1 cellular context compared by ENCODE assay signal in genomic region chr2:9207641-9208301, GRCh38.
TF ChIP-seq lines count a peak whose summit lies in the region.

No MANE protein-coding gene starts in this region.

TF ChIP-seq in HepG2, 621 proteins besides CTCF, POLR2A, EP300 and RAD21 (continued from another document):
- TF ChIP-seq PRDM10 (CRISPR knock-in tag; IDR thresholded peaks at IDR 0.05; ENCODE audit: low read depth) (no peak), TEF (CRISPR knock-in tag; IDR thresholded peaks at IDR 0.05) (no peak), ZBTB2 (CRISPR knock-in tag; IDR thresholded peaks at IDR 0.05; ENCODE audit: low read depth) (no peak), NFYC (CRISPR knock-in tag; IDR thresholded peaks at IDR 0.05) (no peak), GTF3A (CRISPR knock-in tag; conservative IDR thresholded peaks at IDR 0.05) (0 out of 2 replicates have a peak, but pooled peaks have one; percentile 61), POLR2AphosphoS2 (IDR thresholded peaks at IDR 0.05; ENCODE audit: low read depth, low read length) (no peak), SAP130 (CRISPR knock-in tag; IDR thresholded peaks at IDR 0.05; ENCODE audit: low read depth) (peak; percentile 36), DPF2 (CRISPR knock-in tag; IDR thresholded peaks at IDR 0.05; ENCODE audit: borderline replicate concordance, low read depth) (no peak), KDM5A (IDR thresholded peaks at IDR 0.05; ENCODE audit: borderline replicate concordance, low read length) (0 out of 2 replicates have a peak, but pooled peaks have one; percentile 36), ZNF17 (CRISPR knock-in tag; IDR thresholded peaks at IDR 0.05) (no peak), IRF9 (CRISPR knock-in tag; IDR thresholded peaks at IDR 0.05; ENCODE audit: borderline replicate concordance) (no peak), ETV5 (CRISPR knock-in tag; IDR thresholded peaks at IDR 0.05; ENCODE audit: borderline replicate concordance) (no peak), GZF1 (CRISPR knock-in tag; IDR thresholded peaks at IDR 0.05) (no peak), ZNF382 (CRISPR knock-in tag; IDR thresholded peaks at IDR 0.05; ENCODE audit: borderline replicate concordance) (no peak), ZBTB42 (CRISPR knock-in tag; IDR thresholded peaks at IDR 0.05) (no peak), RBFOX2 (IDR thresholded peaks at IDR 0.05; ENCODE audit: low read depth, low read length) (peak; percentile 45; the same call in 1 of the 2 replicates), ZKSCAN8 (CRISPR knock-in tag; IDR thresholded peaks at IDR 0.05; ENCODE audit: borderline replicate concordance) (no peak), ZNF660 (CRISPR knock-in tag; IDR thresholded peaks at IDR 0.05; ENCODE audit: borderline replicate concordance, low read depth) (no peak), ZNF782 (CRISPR knock-in tag; IDR thresholded peaks at IDR 0.05; ENCODE audit: borderline replicate concordance) (no peak), TMF1 (CRISPR knock-in tag; IDR thresholded peaks at IDR 0.05; ENCODE audit: low read depth) (0 out of 2 replicates have a peak, but pooled peaks have one; percentile 64), ZBTB7A (CRISPR knock-in tag; IDR thresholded peaks at IDR 0.05) (no peak), ZEB1 (IDR thresholded peaks at IDR 0.05; ENCODE audit: insufficient replicate concordance, low read depth) (peak; percentile 89), ZNF775 (CRISPR knock-in tag; IDR thresholded peaks at IDR 0.05; ENCODE audit: borderline replicate concordance) (no peak), ZNF430 (CRISPR knock-in tag; IDR thresholded peaks at IDR 0.05) (peak; percentile 42; the same call in 1 of the 2 replicates)
